In the genomic region with DNA sequence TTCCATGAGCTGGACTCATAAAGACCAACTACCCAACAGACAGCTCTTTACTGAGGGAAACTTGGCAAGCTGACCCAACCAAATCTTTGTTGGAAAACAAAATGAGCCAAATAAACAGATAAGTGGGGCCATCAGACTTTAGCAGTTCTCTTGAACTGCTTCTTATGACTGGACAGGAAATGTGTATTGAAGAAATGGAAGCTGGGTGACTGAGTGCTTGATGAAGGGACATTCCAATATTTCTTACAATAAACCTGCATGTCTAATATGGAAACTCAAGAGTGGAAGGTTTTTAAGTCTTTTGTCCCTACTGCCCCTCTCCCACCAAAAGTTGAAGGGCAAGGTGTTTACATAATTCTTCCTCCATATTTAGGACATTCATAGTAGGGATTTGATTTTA, we compare ENCODE assay signal across 26 cellular contexts.
DNase-seq lines count a peak whose midpoint lies in the region; ATAC-seq, FAIRE-seq and TF ChIP-seq lines count a peak whose summit lies in the region.
"Had no signal": no experiment of that assay in that cellular context is flagged by ENCODE, and none has a peak within 500 bp of the region (broad histone marks: within the 10 kb centered on the region; RNA-seq: fewer than 3 reads in every experiment).

No MANE protein-coding gene starts in this region.

- no peak overlapping the region for H3K27ac Mint-ChIP-seq in activated CD4-positive, alpha-beta T cell treated with anti-CD3 and anti-CD28 coated beads for 36 hours
- no peak overlapping the region for H3K27ac Mint-ChIP-seq in activated CD4-positive, alpha-beta T cell treated with anti-CD3 and anti-CD28 coated beads, Interleukin-2, amount 10 ng/mL, durations not matched to agents 7 days and 5 days
- peak overlapping the region; percentile 89 for H3K27ac Mint-ChIP-seq in stimulated activated memory B cell treated with anti-CD40 and anti-IgM and Interleukin-4, amounts not matched to agents 10 μg/mL and 1 μg/mL and 100 μg/mL, for 72 hours
- H3K27ac Mint-ChIP-seq: HFFc6 had no signal

- POLR2A ChIA-PET in activated CD4-positive, alpha-beta T cell treated with anti-CD3 and anti-CD28 coated beads for 36 hours (lab: Charles Lee) = no interaction called here
- POLR2A ChIA-PET in activated CD4-positive, alpha-beta T cell treated with anti-CD3 and anti-CD28 coated beads, Interleukin-2, amount 10 ng/mL, durations not matched to agents 7 days and 5 days (lab: Charles Lee) = no interaction called here

- CTCF ChIA-PET in activated CD4-positive, alpha-beta T cell treated with anti-CD3 and anti-CD28 coated beads for 36 hours (lab: Charles Lee) = no interaction called here
- CTCF ChIA-PET in activated CD4-positive, alpha-beta T cell treated with anti-CD3 and anti-CD28 coated beads, Interleukin-2, amount 10 ng/mL, durations not matched to agents 7 days and 5 days (lab: Charles Lee) = no interaction called here

- no peaks in the 10 kb centered on the region for H3K27me3 Mint-ChIP-seq in activated CD4-positive, alpha-beta T cell treated with anti-CD3 and anti-CD28 coated beads for 36 hours
- H3K27me3 Mint-ChIP-seq in activated CD4-positive, alpha-beta T cell treated with anti-CD3 and anti-CD28 coated beads, Interleukin-2, amount 10 ng/mL, durations not matched to agents 7 days and 5 days = peaks cover 11% of the 10 kb centered on the region
- no peaks in the 10 kb centered on the region for H3K27me3 Mint-ChIP-seq in stimulated activated memory B cell treated with anti-CD40 and anti-IgM and Interleukin-4, amounts not matched to agents 10 μg/mL and 1 μg/mL and 100 μg/mL, for 72 hours

- H3K9me3 ChIP-seq in small intestine (ENCODE audit: control insufficient read depth, low read depth) = no peaks in the 10 kb centered on the region

- intact Hi-C loops in activated CD4-positive, alpha-beta T cell treated with anti-CD3 and anti-CD28 coated beads for 36 hours (cut with DNase I, micrococcal nuclease) = no loop called here

- no peak overlapping the region for H3K27ac ChIP-seq in small intestine (ENCODE audit: low read depth in 1 of 2, low read length in 1 of 2)
- H3K27ac ChIP-seq: 22Rv1, KMS-11 had no signal

- no peaks in the 10 kb centered on the region for H3K9me3 Mint-ChIP-seq in activated CD4-positive, alpha-beta T cell treated with anti-CD3 and anti-CD28 coated beads for 36 hours (ENCODE audit: low read depth)
- no peaks in the 10 kb centered on the region for H3K9me3 Mint-ChIP-seq in activated CD4-positive, alpha-beta T cell treated with anti-CD3 and anti-CD28 coated beads, Interleukin-2, amount 10 ng/mL, durations not matched to agents 7 days and 5 days
- peaks cover 3% of the 10 kb centered on the region for H3K9me3 Mint-ChIP-seq in stimulated activated memory B cell treated with anti-CD40 and anti-IgM and Interleukin-4, amounts not matched to agents 10 μg/mL and 1 μg/mL and 100 μg/mL, for 72 hours
- H3K9me3 Mint-ChIP-seq: HFFc6 had no signal

- ATAC-seq in activated CD4-positive, alpha-beta T cell treated with anti-CD3 and anti-CD28 coated beads for 36 hours = peak; percentile 36
- ATAC-seq in HG03432 (IDR thresholded peaks at IDR 0.05; ENCODE audit: unreplicated experiment) (peak; percentile 60), GM21529 (IDR thresholded peaks at IDR 0.05; ENCODE audit: unreplicated experiment) (no peak)
- ATAC-seq in stimulated activated memory B cell treated with anti-CD40 and anti-IgM and Interleukin-4, amounts not matched to agents 10 μg/mL and 1 μg/mL and 100 μg/mL, for 72 hours = peak; percentile 86
- ATAC-seq: PC-3, SK-N-SH treated with all-trans-retinoic acid at 6 μM for 48 hours had no signal

- no peak for FAIRE-seq in small intestine (lab: Jason Lieb, UNC)
- FAIRE-seq: H54 had no signal

- peaks cover 0 to 1% of the 10 kb centered on the region in 2 donors for H3K27me3 ChIP-seq in small intestine (ENCODE audit: control insufficient read depth in 2 of 2, insufficient read depth in 2 of 2, low read length in 2 of 2)

- no peaks in the 10 kb centered on the region for H3K36me3 Mint-ChIP-seq in activated CD4-positive, alpha-beta T cell treated with anti-CD3 and anti-CD28 coated beads for 36 hours (ENCODE audit: low read depth)
- no peaks in the 10 kb centered on the region for H3K36me3 Mint-ChIP-seq in activated CD4-positive, alpha-beta T cell treated with anti-CD3 and anti-CD28 coated beads, Interleukin-2, amount 10 ng/mL, durations not matched to agents 7 days and 5 days (ENCODE audit: low read depth)
- H3K36me3 Mint-ChIP-seq in stimulated activated memory B cell treated with anti-CD40 and anti-IgM and Interleukin-4, amounts not matched to agents 10 μg/mL and 1 μg/mL and 100 μg/mL, for 72 hours = peaks cover 12% of the 10 kb centered on the region
- H3K36me3 Mint-ChIP-seq: CD14-positive monocyte had no signal

- no peaks in the 10 kb centered on the region for H3K4me1 ChIP-seq in small intestine (ENCODE audit: control insufficient read depth in 2 of 2, insufficient read depth in 1 of 2, low read depth in 1 of 2, low read length in 1 of 2)

- peaks cover 3% of the 10 kb centered on the region for H3K4me1 Mint-ChIP-seq in activated CD4-positive, alpha-beta T cell treated with anti-CD3 and anti-CD28 coated beads for 36 hours
- no peaks in the 10 kb centered on the region for H3K4me1 Mint-ChIP-seq in activated CD4-positive, alpha-beta T cell treated with anti-CD3 and anti-CD28 coated beads, Interleukin-2, amount 10 ng/mL, durations not matched to agents 7 days and 5 days
- peaks cover 34% of the 10 kb centered on the region for H3K4me1 Mint-ChIP-seq in stimulated activated memory B cell treated with anti-CD40 and anti-IgM and Interleukin-4, amounts not matched to agents 10 μg/mL and 1 μg/mL and 100 μg/mL, for 72 hours
- H3K4me1 Mint-ChIP-seq: CD14-positive monocyte had no signal

- no peak overlapping the region for H3K4me3 ChIP-seq in small intestine (ENCODE audit: low read depth in 1 of 2, low read length in 2 of 2)

- no peak overlapping the region for H3K4me3 Mint-ChIP-seq in activated CD4-positive, alpha-beta T cell treated with anti-CD3 and anti-CD28 coated beads for 36 hours
- H3K4me3 Mint-ChIP-seq in activated CD4-positive, alpha-beta T cell treated with anti-CD3 and anti-CD28 coated beads, Interleukin-2, amount 10 ng/mL, durations not matched to agents 7 days and 5 days = no peak overlapping the region
- H3K4me3 Mint-ChIP-seq in stimulated activated memory B cell treated with anti-CD40 and anti-IgM and Interleukin-4, amounts not matched to agents 10 μg/mL and 1 μg/mL and 100 μg/mL, for 72 hours = no peak overlapping the region
- H3K4me3 Mint-ChIP-seq: CD14-positive monocyte, HFFc6 had no signal

- no peak for DNase-seq in activated CD4-positive, alpha-beta T cell treated with anti-CD3 and anti-CD28 coated beads for 36 hours
- DNase-seq in activated CD4-positive, alpha-beta T cell treated with anti-CD3 and anti-CD28 coated beads, Interleukin-2, amount 10 ng/mL, durations not matched to agents 7 days and 5 days = no peak
- DNase-seq in GM20000 (ENCODE audit: low spot score) (peak; percentile 20), small intestine (no peak), iPS-NIHi11 (ENCODE audit: low spot score) (no peak)
- DNase-seq: AML-193, COR-L47, DMS 273 treated with DMSO at 0.1 percent for 48 hours, DND-41, HFFc6, NCI-H1417, NCI-H187 treated with DMSO at 0.1 percent for 48 hours, NCI-H2227 treated with DMSO at 0.1 percent for 48 hours, NCI-H524 treated with DMSO at 0.1 percent for 48 hours, PC-3, RPMI8226, SHP77 treated with DMSO at 0.1 percent for 48 hours, T-helper 1 cell had no signal

- no peaks in the 10 kb centered on the region for H3K36me3 ChIP-seq in small intestine (ENCODE audit: control insufficient read depth in 2 of 2, insufficient read depth in 2 of 2, low read length in 2 of 2)

- TF ChIP-seq CTCF in GM20000 (IDR thresholded peaks at IDR 0.05; ENCODE audit: extremely low read depth, missing control alignments) = no peak
